ENCODE assay signal across 12 cellular contexts in the genomic region with DNA sequence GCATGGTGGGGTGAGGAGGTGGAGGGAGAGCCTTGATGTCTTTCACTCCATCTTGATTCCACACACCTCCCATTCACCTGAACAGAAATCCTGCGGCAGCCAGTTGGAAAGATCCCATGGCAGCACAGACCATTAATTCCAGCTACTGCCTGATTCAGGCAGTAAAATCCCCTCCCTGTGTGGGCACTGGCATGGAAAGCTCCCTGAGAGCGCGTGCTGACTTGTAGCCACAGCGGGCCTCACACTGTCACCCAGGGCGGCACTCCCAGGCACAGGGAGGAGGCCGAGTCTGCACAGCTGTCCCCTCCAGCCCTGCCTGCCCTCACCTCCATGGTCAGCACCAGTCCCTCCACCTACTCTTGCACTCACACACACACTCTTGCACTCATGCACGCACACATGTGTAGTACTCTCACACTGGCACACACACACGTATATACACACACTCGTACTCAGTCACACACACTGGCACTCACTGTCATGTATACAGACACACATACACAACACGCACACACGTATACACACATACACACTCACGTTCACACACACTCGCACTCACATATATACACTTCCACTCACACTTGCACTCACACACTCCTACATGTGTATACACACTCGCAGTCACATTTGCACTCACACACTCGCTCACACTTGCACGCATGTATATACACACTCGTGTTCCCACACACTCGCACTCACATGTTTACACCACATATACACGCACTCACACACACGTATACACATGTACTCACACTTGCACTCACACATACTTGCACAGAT. TPM values are rescaled to one million over a fixed set of nuclear protein-coding genes. Genes with fewer than 3 reads are reported as not detected.
A peak's percentile ranks its signal among the peaks of the same experiment; 100 is the strongest.
DNase-seq lines count a peak whose midpoint lies in the region; ATAC-seq and TF ChIP-seq lines count a peak whose summit lies in the region.
"Had no signal": no experiment of that assay in that cellular context is flagged by ENCODE, and none has a peak within 500 bp of the region (broad histone marks: within the 10 kb centered on the region; RNA-seq: fewer than 3 reads in every experiment).

No MANE protein-coding gene starts in this region.

- peaks cover 0 to 12% (median 10%) of the 10 kb centered on the region in 3 donors for H3K36me3 ChIP-seq in esophagus squamous epithelium
- no peaks in the 10 kb centered on the region for H3K36me3 ChIP-seq in prostate gland

- ATAC-seq in GM18868 (IDR thresholded peaks at IDR 0.05; ENCODE audit: unreplicated experiment): no peak
- ATAC-seq: stimulated activated effector memory CD8-positive, alpha-beta T cell treated with anti-CD3 and anti-CD28 coated beads, Interleukin-12 subunit alpha, Interleukin-12 subunit beta, amount 100 ng/mL, for 72 hours had no signal

- DNase-seq in GM12864 (ENCODE audit: low read depth): peak; percentile 8
- peak; percentile 41 for DNase-seq in NCI-H526 treated with DMSO at 0.1 percent for 48 hours (lab: John Stamatoyannopoulos, UW)
- DNase-seq in esophagus squamous epithelium (lab: John Stamatoyannopoulos, UW): no peak
- peak; percentile 72 for DNase-seq in prostate gland (ENCODE audit: low spot score)
- DNase-seq in AG08395 (ENCODE audit: low spot score): no peak
- DNase-seq in KG1 (lab: John Stamatoyannopoulos, UW): no peak
- DNase-seq: activated CD4-positive, CD25-positive, alpha-beta regulatory T cell treated with anti-CD3 and anti-CD28 coated beads, Interleukin-2, amount 50 U/mL, for 72 hours; midbrain; NCI-H1930; stimulated activated CD4-positive, alpha-beta T cell treated with anti-CD3 and anti-CD28 coated beads, Interleukin-2, amount 100 ng/mL, for 48 hours had no signal

- WGBS in esophagus squamous epithelium, 2 donors: 54 to 66% methylated on average over 16 to 19 of the region's 20 CpGs
- WGBS in prostate gland: 61% methylated on average over 20 of the region's 20 CpGs

- no peaks in the 10 kb centered on the region for H3K9me3 ChIP-seq in esophagus squamous epithelium
- no peaks in the 10 kb centered on the region for H3K9me3 ChIP-seq in prostate gland

- TF ChIP-seq CTCF in GM12864 (IDR thresholded peaks at IDR 0.05; ENCODE audit: low read depth, low read length, missing control alignments): no peak
- no peak for TF ChIP-seq CTCF in esophagus squamous epithelium (IDR thresholded peaks at IDR 0.05)
- TF ChIP-seq CTCF in prostate gland (IDR thresholded peaks at IDR 0.05): no peak

- TF ChIP-seq POLR2A in esophagus squamous epithelium (IDR thresholded peaks at IDR 0.05): no peak
- no peak for TF ChIP-seq POLR2A in prostate gland (IDR thresholded peaks at IDR 0.05)

- H3K4me3 ChIP-seq in GM12864 (ENCODE audit: low read depth, low read length) (no peak overlapping the region), esophagus squamous epithelium (peak overlapping the region; percentile 32 to 58 (median 44)), prostate gland (peak overlapping the region; percentile 19 to 39)

- peaks cover 12 to 90% (median 32%) of the 10 kb centered on the region in 3 donors for H3K4me1 ChIP-seq in esophagus squamous epithelium
- H3K4me1 ChIP-seq in prostate gland (replicated peaks): peaks cover 26% of the 10 kb centered on the region

- H3K27me3 ChIP-seq in esophagus squamous epithelium (no peaks in the 10 kb centered on the region), prostate gland (replicated peaks; ENCODE audit: insufficient read depth) (no peaks in the 10 kb centered on the region)

- peak overlapping the region; percentile 28 to 44 (median 35) for H3K27ac ChIP-seq in esophagus squamous epithelium
- H3K27ac ChIP-seq in prostate gland: peak overlapping the region; percentile 26 to 42

- intact Hi-C loops in esophagus squamous epithelium (cut with DNase I) (no loop called here), prostate gland (cut with DNase I) (no loop called here)

RNA-seq across cellular contexts. Expression of a gene that starts 1.7 kb away (rescaled TPM):
- total RNA-seq in esophagus squamous epithelium (10 to 100 TPM in 3 of 4 donors, 1 to 10 TPM in 1; 7.4 to 28.2 (median 21.2) TPM), prostate gland (10 to 100 TPM; 16.0 to 36.9 TPM)

RNA-seq across cellular contexts. Expression of a gene that starts 53.3 kb away (rescaled TPM):
- total RNA-seq in esophagus squamous epithelium (10 to 100 TPM; 24.4 to 57.2 (median 31.9) TPM), prostate gland (100 to 1,000 TPM in 1 of 2 donors, 10 to 100 TPM in 1; 76.2 to 111 TPM)

Comparison
In these comparisons a context has a peak if more than half of its experiments do, and no peak if none do; other contexts are left out.
1. DNase-seq: peak in GM12864 (single experiment), NCI-H526 treated with DMSO at 0.1 percent for 48 hours (single experiment) and prostate gland (single experiment); none in esophagus squamous epithelium (single experiment), AG08395 (single experiment) and KG1 (single experiment).